Comparison of ENCODE assay signal across 20 cellular contexts in genomic region chr20:20956586-20956985, GRCh38.
DNase-seq lines count a peak whose midpoint lies in the region; ATAC-seq and TF ChIP-seq lines count a peak whose summit lies in the region.
"Had no signal": no experiment of that assay in that cellular context is flagged by ENCODE, and none has a peak within 500 bp of the region (broad histone marks: within the 10 kb centered on the region; RNA-seq: fewer than 3 reads in every experiment).

No MANE protein-coding gene starts in this region.

- no peaks in the 10 kb centered on the region for H3K9me3 ChIP-seq in osteoblast (ENCODE audit: low read depth, low read length)
- H3K9me3 ChIP-seq: thyroid gland had no signal

- no peak for TF ChIP-seq CTCF in GM23338 (conservative IDR thresholded peaks at IDR 0.05; ENCODE audit: low read depth in 2 of 2)
- no peak for TF ChIP-seq CTCF in osteoblast (IDR thresholded peaks at IDR 0.05; ENCODE audit: extremely low read depth, low read depth, low read length)

- H3K27ac ChIP-seq in GM23338 (ENCODE audit: low read depth) (no peak overlapping the region), osteoblast (ENCODE audit: low read depth, low read length) (no peak overlapping the region)
- H3K27ac ChIP-seq: thyroid gland had no signal

- H3F3A ChIP-seq in GM23338 (replicated peaks; ENCODE audit: low read depth), result no peaks in the 10 kb centered on the region

- H3K27me3 ChIP-seq in GM23338 (ENCODE audit: insufficient read depth), result no peaks in the 10 kb centered on the region
- no peaks in the 10 kb centered on the region for H3K27me3 ChIP-seq in osteoblast (ENCODE audit: insufficient read depth, low read length)
- H3K27me3 ChIP-seq: thyroid gland had no signal

- no peaks in the 10 kb centered on the region for H3K36me3 Mint-ChIP-seq in GM23338 (ENCODE audit: low read depth)
- H3K36me3 Mint-ChIP-seq: mesothelial cell of epicardium; stimulated activated memory B cell treated with anti-CD40 and anti-IgM and Interleukin-4, amounts not matched to agents 10 μg/mL and 1 μg/mL and 100 μg/mL, for 72 hours had no signal

- no peak overlapping the region for H3K4me2 ChIP-seq in GM23338
- H3K4me2 ChIP-seq in osteoblast (ENCODE audit: insufficient read depth, low read length), result no peak overlapping the region

- H3K36me3 ChIP-seq in GM23338 (ENCODE audit: insufficient read depth) (no peaks in the 10 kb centered on the region), osteoblast (ENCODE audit: insufficient read depth, low read length) (no peaks in the 10 kb centered on the region)
- H3K36me3 ChIP-seq: thyroid gland had no signal

- no peaks in the 10 kb centered on the region for H3K9me3 Mint-ChIP-seq in GM23338
- H3K9me3 Mint-ChIP-seq: mesothelial cell of epicardium had no signal

- DNase-seq in GM23338 (ENCODE audit: low spot score), result no peak
- peak; percentile 94 for DNase-seq in NCI-H69 (lab: John Stamatoyannopoulos, UW)
- peak; percentile 80 for DNase-seq in globus pallidus (ENCODE audit: low spot score)
- peak in 9 of 10 donors; percentile 8 to 88 (median 29) for DNase-seq in posterior cingulate gyrus
- DNase-seq in occipital lobe (lab: John Stamatoyannopoulos, UW), result no peak
- no peak for DNase-seq in osteoblast (ENCODE audit: insufficient read length, low spot score, missing footprints)
- no peak for DNase-seq in NK-92 treated with Interleukin-12 subunit alpha and Interleukin-12 subunit beta, amount 100 ng/mL, for 24 hours (lab: John Stamatoyannopoulos, UW)
- DNase-seq: activated gamma-delta T cell, foreskin melanocyte, GOT3, Karpas-422, NCI-H1105, NCI-H510A treated with DMSO at 0.1 percent for 48 hours, right cardiac atrium, SHP77, thyroid gland had no signal

- H3K4me1 ChIP-seq in GM23338 (ENCODE audit: insufficient read depth) (no peaks in the 10 kb centered on the region), osteoblast (ENCODE audit: insufficient read depth, low read length) (no peaks in the 10 kb centered on the region)
- H3K4me1 ChIP-seq: thyroid gland had no signal

- peaks cover 9% of the 10 kb centered on the region; the same call in 1 of the 2 replicates for H3K9me2 ChIP-seq in GM23338 (ENCODE audit: insufficient read depth)

- H3K4me1 Mint-ChIP-seq in GM23338, result peaks cover 15% of the 10 kb centered on the region
- H3K4me1 Mint-ChIP-seq: mesothelial cell of epicardium had no signal

- H2AFZ ChIP-seq in GM23338 (peak overlapping the region; percentile 78), osteoblast (ENCODE audit: low read length) (no peak overlapping the region)

- no peaks in the 10 kb centered on the region for H3K27me3 Mint-ChIP-seq in GM23338 (ENCODE audit: insufficient read depth, low read depth, poor library complexity)

- H3K27ac Mint-ChIP-seq in GM23338, result peak overlapping the region; percentile 49; the same call in 1 of the 2 replicates
- H3K27ac Mint-ChIP-seq: mesothelial cell of epicardium; stimulated activated memory B cell treated with anti-CD40 and anti-IgM and Interleukin-4, amounts not matched to agents 10 μg/mL and 1 μg/mL and 100 μg/mL, for 72 hours had no signal

- H3K4me3 ChIP-seq in GM23338 (no peak overlapping the region), osteoblast (ENCODE audit: insufficient read depth, low read length) (no peak overlapping the region)
- H3K4me3 ChIP-seq: thyroid gland had no signal

- H3K79me2 ChIP-seq in GM23338 (replicated peaks; ENCODE audit: insufficient read depth), result no peaks in the 10 kb centered on the region
- no peaks in the 10 kb centered on the region for H3K79me2 ChIP-seq in osteoblast (ENCODE audit: insufficient read depth, low read length)

- intact Hi-C loops in posterior cingulate gyrus (cut with DNase I), result no loop called here

- H3K4me3 Mint-ChIP-seq in GM23338, result no peak overlapping the region
- H3K4me3 Mint-ChIP-seq: mesothelial cell of epicardium; stimulated activated memory B cell treated with anti-CD40 and anti-IgM and Interleukin-4, amounts not matched to agents 10 μg/mL and 1 μg/mL and 100 μg/mL, for 72 hours had no signal

- H4K20me1 ChIP-seq in GM23338 (replicated peaks; ENCODE audit: insufficient read depth), result no peaks in the 10 kb centered on the region
- H4K20me1 ChIP-seq in osteoblast (ENCODE audit: insufficient read depth, low read length), result no peaks in the 10 kb centered on the region

- ATAC-seq in GM23338, result peak; percentile 50
- no peak for ATAC-seq in HG02973 (IDR thresholded peaks at IDR 0.05; ENCODE audit: unreplicated experiment)
- ATAC-seq: left lobe of liver; right cardiac atrium; stimulated activated memory B cell treated with anti-CD40 and anti-IgM and Interleukin-4, amounts not matched to agents 10 μg/mL and 1 μg/mL and 100 μg/mL, for 72 hours had no signal

TF ChIP-seq in GM23338, 12 proteins besides CTCF, POLR2A, EP300 and RAD21 (continues in another document):
- TF ChIP-seq ETS1 (IDR thresholded peaks at IDR 0.05), result no peak
- TF ChIP-seq REST (IDR thresholded peaks at IDR 0.05; ENCODE audit: unreplicated experiment), result no peak

Comparison
In these comparisons a context has a peak if more than half of its experiments do, and no peak if none do; other contexts are left out.
1. DNase-seq: peak in NCI-H69 (single experiment), globus pallidus (single experiment) and posterior cingulate gyrus (9 of 10); none in GM23338 (single experiment), occipital lobe (single experiment), osteoblast (single experiment) and NK-92 treated with Interleukin-12 subunit alpha and Interleukin-12 subunit beta, amount 100 ng/mL, for 24 hours (single experiment).